ENCODE assay signal across 14 cellular contexts in the genomic region with DNA sequence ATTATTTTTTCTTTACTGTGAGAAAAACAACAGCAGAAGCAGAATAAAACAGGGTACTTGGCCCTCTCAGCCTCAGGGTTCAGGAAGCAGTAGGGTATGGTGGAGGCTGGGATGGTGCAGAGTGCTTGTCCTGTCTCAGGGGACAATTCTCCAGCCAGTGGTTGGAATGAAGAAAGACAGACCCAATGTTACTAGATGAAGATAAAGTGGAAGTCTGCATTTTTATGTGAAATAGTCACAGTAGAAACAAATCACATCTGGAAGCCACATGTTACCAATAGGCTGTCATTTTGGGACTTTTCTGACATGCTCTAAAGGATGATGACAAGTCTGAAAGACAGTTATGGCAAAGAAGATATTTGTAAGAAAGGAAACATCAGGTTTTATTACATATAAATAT. TPM values are rescaled to one million over a fixed set of nuclear protein-coding genes. Genes with fewer than 3 reads are reported as not detected.
A peak's percentile ranks its signal among the peaks of the same experiment; 100 is the strongest.
DNase-seq lines count a peak whose midpoint lies in the region; ATAC-seq and TF ChIP-seq lines count a peak whose summit lies in the region.
"Had no signal": no experiment of that assay in that cellular context is flagged by ENCODE, and none has a peak within 500 bp of the region (broad histone marks: within the 10 kb centered on the region; RNA-seq: fewer than 3 reads in every experiment).

No MANE protein-coding gene starts in this region.

- ATAC-seq in Right ventricle myocardium superior (ENCODE audit: poor library complexity) (peak; percentile 86), right cardiac atrium (peak; percentile 67 to 87), GM21423 (IDR thresholded peaks at IDR 0.05; ENCODE audit: unreplicated experiment) (no peak)

- H3K4me1 ChIP-seq in right atrium auricular region (no peaks in the 10 kb centered on the region), adipocyte (ENCODE audit: control insufficient read depth, insufficient read depth, low read length) (peaks cover 60% of the 10 kb centered on the region), right cardiac atrium (ENCODE audit: control insufficient read depth, insufficient read depth, low read length) (no peaks in the 10 kb centered on the region), Peyer's patch (no peaks in the 10 kb centered on the region)
- H3K4me1 ChIP-seq: BLaER1, uterus had no signal

- peak overlapping the region; percentile 5 for H3K9ac ChIP-seq in adipocyte (ENCODE audit: low read length)
- H3K9ac ChIP-seq: BLaER1 had no signal

- TF ChIP-seq CTCF in right atrium auricular region (IDR thresholded peaks at IDR 0.05) (no peak), Peyer's patch (IDR thresholded peaks at IDR 0.05) (no peak)

- H3K4me3 ChIP-seq in right atrium auricular region: no peak overlapping the region
- no peak overlapping the region for H3K4me3 ChIP-seq in adipocyte (ENCODE audit: low read length)
- no peak overlapping the region for H3K4me3 ChIP-seq in right cardiac atrium (ENCODE audit: low read length)
- no peak overlapping the region for H3K4me3 ChIP-seq in Peyer's patch
- H3K4me3 ChIP-seq: BLaER1, uterus had no signal

- H3K36me3 ChIP-seq in right atrium auricular region (no peaks in the 10 kb centered on the region), adipocyte (ENCODE audit: control insufficient read depth, insufficient read depth, low read length, severe bottlenecking) (peaks cover 15% of the 10 kb centered on the region), Peyer's patch (peaks cover 0 to 4% (median 0%) of the 10 kb centered on the region in 3 donors)
- H3K36me3 ChIP-seq: uterus had no signal

- TF ChIP-seq POLR2A in Peyer's patch (IDR thresholded peaks at IDR 0.05): no peak

- H3K27me3 ChIP-seq in right atrium auricular region: no peaks in the 10 kb centered on the region
- no peaks in the 10 kb centered on the region for H3K27me3 ChIP-seq in adipocyte (replicated peaks; ENCODE audit: control insufficient read depth, insufficient read depth, low read length)
- H3K27me3 ChIP-seq in right cardiac atrium (ENCODE audit: control insufficient read depth, insufficient read depth): no peaks in the 10 kb centered on the region
- no peaks in the 10 kb centered on the region for H3K27me3 ChIP-seq in Peyer's patch
- H3K27me3 ChIP-seq: BLaER1, uterus had no signal

- intact Hi-C loops in Right ventricle myocardium superior (cut with DNase I): no loop called here
- intact Hi-C loops in right cardiac atrium (cut with DNase I): no loop called here

- H3K9me3 ChIP-seq in right atrium auricular region (no peaks in the 10 kb centered on the region), adipocyte (ENCODE audit: control insufficient read depth, low read length) (no peaks in the 10 kb centered on the region), right cardiac atrium (ENCODE audit: control insufficient read depth, low read length) (no peaks in the 10 kb centered on the region), Peyer's patch (no peaks in the 10 kb centered on the region)
- H3K9me3 ChIP-seq: BLaER1, uterus had no signal

- H3K27ac ChIP-seq in right atrium auricular region (no peak overlapping the region), right cardiac atrium (ENCODE audit: low read length) (no peak overlapping the region), Peyer's patch (no peak overlapping the region)
- H3K27ac ChIP-seq: BLaER1, uterus had no signal

- DNase-seq in Right ventricle myocardium superior: no peak
- DNase-seq in right atrium auricular region (ENCODE audit: low spot score): no peak
- DNase-seq in adipocyte (ENCODE audit: low read depth): peak; percentile 92
- DNase-seq in right cardiac atrium: no peak
- no peak for DNase-seq in Peyer's patch
- DNase-seq in NCI-H2107 (lab: John Stamatoyannopoulos, UW): no peak
- no peak for DNase-seq in COLO829 (ENCODE audit: low spot score)
- DNase-seq: activated CD4-positive, CD25-positive, alpha-beta regulatory T cell treated with anti-CD3 and anti-CD28 coated beads, Interleukin-2, amount 50 U/mL, for 72 hours; GDM1; H7; uterus had no signal

RNA-seq across cellular contexts. Expression of a gene that starts 32.3 kb away (rescaled TPM):
- not detected for total RNA-seq in Right ventricle myocardium superior
- not detected for total RNA-seq in right atrium auricular region
- not detected for total RNA-seq in right cardiac atrium
- not detected for polyA plus RNA-seq in right cardiac atrium
- not detected for total RNA-seq in Peyer's patch
- total RNA-seq: bronchial epithelial cell, H7, uterus had no signal

RNA-seq across cellular contexts. Expression of a gene that starts 38.1 kb away (rescaled TPM):
- total RNA-seq in Right ventricle myocardium superior (205 TPM), right atrium auricular region (100 to 1,000 TPM in 1 of 2 donors, 10 to 100 TPM in 1; 71.1 to 105 TPM), right cardiac atrium (100 to 1,000 TPM; 121 to 148 (median 144) TPM), Peyer's patch (100 to 1,000 TPM; 128 to 163 (median 154) TPM)
- polyA plus RNA-seq in right cardiac atrium: 87.6 TPM
